Comparison of ENCODE assay signal across 1 cellular context in genomic region chr17:58378895-58379824, GRCh38.
TF ChIP-seq lines count a peak whose summit lies in the region.

No MANE protein-coding gene starts in this region.

TF ChIP-seq in K562, 482 proteins besides CTCF, POLR2A, EP300 and RAD21 (continued from another document and continues in another):
- TF ChIP-seq CTBP1 (IDR thresholded peaks at IDR 0.05; ENCODE audit: borderline replicate concordance), result peak; percentile 66; the same call in 1 of the 2 replicates
- no peak for TF ChIP-seq ZNF512 (tag; IDR thresholded peaks at IDR 0.05)
- TF ChIP-seq PHF8 (IDR thresholded peaks at IDR 0.05; ENCODE audit: borderline replicate concordance, low read length), result no peak
- TF ChIP-seq ZNF766 (CRISPR knock-in tag; conservative IDR thresholded peaks at IDR 0.05), result peak; percentile 35; the same call in 1 of the 2 replicates
- TF ChIP-seq MGA (IDR thresholded peaks at IDR 0.05), result no peak
- TF ChIP-seq PHTF2 (CRISPR knock-in tag; IDR thresholded peaks at IDR 0.05), result no peak
- no peak for TF ChIP-seq TRIM24 (IDR thresholded peaks at IDR 0.05)
- peak; percentile 99 for TF ChIP-seq SMAD4 (CRISPR knock-in tag; conservative IDR thresholded peaks at IDR 0.05)
- peak in 1 of 3 experiments; percentile 52 for TF ChIP-seq YY1 (IDR thresholded peaks at IDR 0.05; ENCODE audit: borderline replicate concordance in 1 of 3, control insufficient read depth in 1 of 3, extremely low read depth in 1 of 3, insufficient read depth in 3 of 3, insufficient read length in 1 of 3, insufficient replicate concordance in 2 of 3, low read depth in 1 of 3, low read length in 2 of 3)
- 0 out of 2 replicates have a peak, but pooled peaks have one; percentile 48 for TF ChIP-seq MTA1 (IDR thresholded peaks at IDR 0.05; ENCODE audit: borderline replicate concordance)
- 0 out of 2 replicates have a peak, but pooled peaks have one; percentile 17 for TF ChIP-seq CXXC5 (CRISPR knock-in tag; IDR thresholded peaks at IDR 0.05)
- TF ChIP-seq HES1 (IDR thresholded peaks at IDR 0.05; ENCODE audit: low read depth), result no peak
- TF ChIP-seq PATZ1 (CRISPR knock-in tag; IDR thresholded peaks at IDR 0.05; ENCODE audit: borderline replicate concordance), result no peak
- TF ChIP-seq ESRRA (IDR thresholded peaks at IDR 0.05; ENCODE audit: borderline replicate concordance, low read depth), result peak; percentile 62
- no peak for TF ChIP-seq ETS2 (tag; IDR thresholded peaks at IDR 0.05; ENCODE audit: borderline replicate concordance, poor library complexity, severe bottlenecking)
- TF ChIP-seq ATF3 (IDR thresholded peaks at IDR 0.05), result peak; percentile 80
- TF ChIP-seq ATF3 (CRISPR knock-in tag; conservative IDR thresholded peaks at IDR 0.05), result no peak
- peak; percentile 94 for TF ChIP-seq HMBOX1 (IDR thresholded peaks at IDR 0.05)
- TF ChIP-seq ZC3H8 (IDR thresholded peaks at IDR 0.05), result no peak
- no peak for TF ChIP-seq NFE2 (IDR thresholded peaks at IDR 0.05; ENCODE audit: low read depth)
- TF ChIP-seq ZNF395 (CRISPR knock-in tag; IDR thresholded peaks at IDR 0.05), result no peak
- TF ChIP-seq MCM3 (IDR thresholded peaks at IDR 0.05), result no peak
- TF ChIP-seq NFRKB (IDR thresholded peaks at IDR 0.05; ENCODE audit: low read depth), result peak; percentile 25; the same call in 1 of the 2 replicates
- TF ChIP-seq ZNF592 (IDR thresholded peaks at IDR 0.05), result peak; percentile 35; the same call in 1 of the 2 replicates
- TF ChIP-seq MYNN (IDR thresholded peaks at IDR 0.05), result 0 out of 2 replicates have a peak, but pooled peaks have one; percentile 26
- TF ChIP-seq MYNN (CRISPR knock-in tag; IDR thresholded peaks at IDR 0.05), result no peak
